In the genomic region with DNA sequence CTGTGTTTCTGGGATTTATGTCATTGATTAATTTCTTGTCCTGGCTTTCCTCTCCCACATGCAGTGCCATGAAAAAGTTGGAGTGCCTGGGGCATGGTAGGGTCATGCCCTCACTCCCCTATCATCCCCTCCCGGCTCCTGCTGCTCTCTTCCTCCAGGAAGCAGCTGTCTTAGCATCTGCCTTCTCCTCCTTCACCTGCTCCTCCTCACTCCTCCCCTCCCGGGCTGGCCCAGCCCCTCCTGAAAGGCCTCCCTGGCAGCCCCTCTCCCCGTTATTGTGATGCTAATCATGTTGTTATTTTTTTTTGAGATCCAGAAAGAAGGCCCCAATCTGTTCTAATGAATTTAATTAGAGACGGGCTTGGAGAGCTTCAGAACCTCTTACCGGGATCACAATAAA, we compare ENCODE assay signal across 16 cellular contexts. TPM values are rescaled to one million over a fixed set of nuclear protein-coding genes. Genes with fewer than 3 reads are reported as not detected.
DNase-seq lines count a peak whose midpoint lies in the region; TF ChIP-seq lines count a peak whose summit lies in the region.
"Had no signal": no experiment of that assay in that cellular context is flagged by ENCODE, and none has a peak within 500 bp of the region (broad histone marks: within the 10 kb centered on the region; RNA-seq: fewer than 3 reads in every experiment).

No MANE protein-coding gene starts in this region.

- POLR2A ChIA-PET in GM10248 (lab: Yijun Ruan, JAX), result no interaction called here

- CTCF ChIA-PET in GM10248 (lab: Yijun Ruan, JAX), result interaction anchor here (3.9 kb wide), 1 partner anchor 27 kb away, joined by 19 read pairs; no protein-coding TSS in a partner anchor

- no peak for TF ChIP-seq CTCF in GM10248 (IDR thresholded peaks at IDR 0.05; ENCODE audit: control extremely low read depth, extremely low read depth, low read depth, missing control alignments)

- peak; percentile 15 for DNase-seq in NCI-H1105 treated with DMSO at 0.1 percent for 48 hours (lab: John Stamatoyannopoulos, UW)
- no peak for DNase-seq in NCI-H1105 (lab: John Stamatoyannopoulos, UW)
- peak; percentile 20 for DNase-seq in NCI-H146 treated with DMSO at 0.1 percent for 48 hours (lab: John Stamatoyannopoulos, UW; ENCODE audit: unreplicated experiment)
- peak; percentile 14 for DNase-seq in SK-N-DZ (ENCODE audit: low spot score)
- peak; percentile 70 for DNase-seq in iPS-NIHi11 (ENCODE audit: low spot score)
- DNase-seq in cerebellum (ENCODE audit: low spot score), result no peak
- no peak for DNase-seq in GM10248 (ENCODE audit: extremely low spot score)
- no peak for DNase-seq in LoVo (ENCODE audit: low spot score)
- DNase-seq: DMS 273 treated with DMSO at 0.1 percent for 48 hours, MV-4-11, NCI-H187 treated with DMSO at 0.1 percent for 48 hours, NCI-H226, NCI-H526 treated with DMSO at 0.1 percent for 48 hours, Peyer's patch, Right ventricle myocardium superior, SW 1271 had no signal

RNA-seq across cellular contexts. Expression of a gene that starts 36.3 kb away (rescaled TPM):
- polyA plus RNA-seq in SK-N-DZ (2014; cell fraction: cytosol; rRNA removed), result 5.3 and 6.6 TPM in 2 replicates
- 8.4 and 13.4 TPM in 2 replicates for polyA plus RNA-seq in SK-N-DZ (2014; cell fraction: nucleus; rRNA removed)
- total RNA-seq in cerebellum, result 61.4 TPM

Comparison
In these comparisons a context has a peak if more than half of its experiments do, and no peak if none do; other contexts are left out.
1. DNase-seq: peak in NCI-H1105 treated with DMSO at 0.1 percent for 48 hours (single experiment), NCI-H146 treated with DMSO at 0.1 percent for 48 hours (single experiment), SK-N-DZ (single experiment) and iPS-NIHi11 (single experiment); none in NCI-H1105 (single experiment), cerebellum (single experiment), GM10248 (single experiment) and LoVo (single experiment).